In genomic region chr3:122067588-122068240, GRCh38 we compare ENCODE assay signal across 1 cellular context.
TF ChIP-seq lines count a peak whose summit lies in the region.

No MANE protein-coding gene starts in this region.

TF ChIP-seq in GM23338, 12 proteins besides CTCF, POLR2A, EP300 and RAD21 (continued from another document):
- TF ChIP-seq ZNF462 (CRISPR knock-in tag; IDR thresholded peaks at IDR 0.05) (no peak), NANOG (IDR thresholded peaks at IDR 0.05; ENCODE audit: borderline replicate concordance) (no peak), EZH2 (IDR thresholded peaks at IDR 0.05; ENCODE audit: low read depth, unreplicated experiment) (no peak), JUNB (IDR thresholded peaks at IDR 0.05; ENCODE audit: unreplicated experiment) (no peak)
